Comparison of ENCODE assay signal across 1 cellular context in the genomic region with DNA sequence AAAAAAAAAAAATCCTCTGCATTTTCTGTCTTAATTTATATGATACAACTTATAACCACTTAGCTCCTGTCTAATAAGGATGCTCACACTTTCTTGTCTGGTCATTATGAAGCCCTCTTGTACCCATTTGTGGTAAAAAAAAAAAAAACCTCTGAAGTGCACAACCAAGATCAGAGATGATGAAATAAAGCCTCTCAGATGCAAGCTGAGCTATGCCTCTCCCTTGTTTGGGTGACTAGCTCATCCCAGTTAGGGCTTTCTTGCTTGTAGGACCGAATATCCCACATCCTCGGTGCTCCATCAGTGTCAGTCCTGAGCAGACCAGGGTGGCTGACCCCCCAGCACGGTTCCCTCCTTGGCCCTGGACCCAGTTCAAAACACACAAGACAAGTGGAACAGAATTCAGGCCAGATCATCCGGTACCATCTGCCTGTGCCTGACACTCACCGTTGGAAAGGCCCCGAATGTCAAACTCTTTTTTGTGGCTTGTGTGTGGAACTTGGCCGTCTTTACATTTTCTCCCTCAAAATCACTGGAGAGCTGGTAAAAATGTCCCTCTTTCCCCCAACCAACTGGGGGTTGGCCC.
TF ChIP-seq lines count a peak whose summit lies in the region.

No MANE protein-coding gene starts in this region.

TF ChIP-seq in K562, 482 proteins besides CTCF, POLR2A, EP300 and RAD21:
- no peak for TF ChIP-seq FOXM1 (IDR thresholded peaks at IDR 0.05; ENCODE audit: low read depth)
- no peak for TF ChIP-seq FOXM1 (CRISPR knock-in tag; IDR thresholded peaks at IDR 0.05; ENCODE audit: low read depth)
- no peak for TF ChIP-seq ZNF584 (CRISPR knock-in tag; IDR thresholded peaks at IDR 0.05; ENCODE audit: low read depth)
- TF ChIP-seq, protein P1, sequence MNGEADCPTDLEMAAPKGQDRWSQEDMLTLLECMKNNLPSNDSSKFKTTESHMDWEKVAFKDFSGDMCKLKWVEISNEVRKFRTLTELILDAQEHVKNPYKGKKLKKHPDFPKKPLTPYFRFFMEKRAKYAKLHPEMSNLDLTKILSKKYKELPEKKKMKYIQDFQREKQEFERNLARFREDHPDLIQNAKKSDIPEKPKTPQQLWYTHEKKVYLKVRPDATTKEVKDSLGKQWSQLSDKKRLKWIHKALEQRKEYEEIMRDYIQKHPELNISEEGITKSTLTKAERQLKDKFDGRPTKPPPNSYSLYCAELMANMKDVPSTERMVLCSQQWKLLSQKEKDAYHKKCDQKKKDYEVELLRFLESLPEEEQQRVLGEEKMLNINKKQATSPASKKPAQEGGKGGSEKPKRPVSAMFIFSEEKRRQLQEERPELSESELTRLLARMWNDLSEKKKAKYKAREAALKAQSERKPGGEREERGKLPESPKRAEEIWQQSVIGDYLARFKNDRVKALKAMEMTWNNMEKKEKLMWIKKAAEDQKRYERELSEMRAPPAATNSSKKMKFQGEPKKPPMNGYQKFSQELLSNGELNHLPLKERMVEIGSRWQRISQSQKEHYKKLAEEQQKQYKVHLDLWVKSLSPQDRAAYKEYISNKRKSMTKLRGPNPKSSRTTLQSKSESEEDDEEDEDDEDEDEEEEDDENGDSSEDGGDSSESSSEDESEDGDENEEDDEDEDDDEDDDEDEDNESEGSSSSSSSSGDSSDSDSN (IDR thresholded peaks at IDR 0.05; ENCODE audit: borderline replicate concordance in 1 of 2, low read depth in 2 of 2, low read length in 2 of 2), result no peak
- no peak for TF ChIP-seq ZNF124 (CRISPR knock-in tag; IDR thresholded peaks at IDR 0.05)
- TF ChIP-seq RUNX1 (IDR thresholded peaks at IDR 0.05; ENCODE audit: low read depth), result no peak
- no peak for TF ChIP-seq CEBPG (CRISPR knock-in tag; IDR thresholded peaks at IDR 0.05)
- peak; percentile 46 to 54; a peak in 3 of 4 replicates for TF ChIP-seq CEBPG (tag; conservative IDR thresholded peaks at IDR 0.05 in 1 of 2, IDR thresholded peaks at IDR 0.05 in 1 of 2)
- TF ChIP-seq ZNF384 (IDR thresholded peaks at IDR 0.05; ENCODE audit: low read depth, low read length), result peak; percentile 20; the same call in 1 of the 2 replicates
